In genomic region chr2:188979119-188979729, GRCh38 we compare ENCODE assay signal across 8 cellular contexts. TPM values are rescaled to one million over a fixed set of nuclear protein-coding genes. Genes with fewer than 3 reads are reported as not detected.
DNase-seq lines count a peak whose midpoint lies in the region; ATAC-seq and TF ChIP-seq lines count a peak whose summit lies in the region.

No MANE protein-coding gene starts in this region.

- H3K4me1 Mint-ChIP-seq in activated CD4-positive, alpha-beta T cell treated with anti-CD3 and anti-CD28 coated beads for 36 hours, result peaks cover 16% of the 10 kb centered on the region
- H3K4me1 Mint-ChIP-seq in stimulated activated naive B cell treated with anti-CD40 and anti-IgM and Interleukin-4, amounts not matched to agents 10 μg/mL and 1 μg/mL and 100 μg/mL, for 72 hours, result peaks cover 0 to 6% of the 10 kb centered on the region in 2 donors

- no peaks in the 10 kb centered on the region for H3K9me3 Mint-ChIP-seq in activated CD4-positive, alpha-beta T cell treated with anti-CD3 and anti-CD28 coated beads for 36 hours (ENCODE audit: low read depth)
- H3K9me3 Mint-ChIP-seq in stimulated activated naive B cell treated with anti-CD40 and anti-IgM and Interleukin-4, amounts not matched to agents 10 μg/mL and 1 μg/mL and 100 μg/mL, for 72 hours, result no peaks in the 10 kb centered on the region

- peak overlapping the region; percentile 68 for H3K27ac Mint-ChIP-seq in activated CD4-positive, alpha-beta T cell treated with anti-CD3 and anti-CD28 coated beads for 36 hours
- no peak overlapping the region for H3K27ac Mint-ChIP-seq in stimulated activated naive B cell treated with anti-CD40 and anti-IgM and Interleukin-4, amounts not matched to agents 10 μg/mL and 1 μg/mL and 100 μg/mL, for 72 hours

- CTCF ChIA-PET in activated CD4-positive, alpha-beta T cell treated with anti-CD3 and anti-CD28 coated beads for 36 hours (lab: Charles Lee), result interaction anchor here (0.7 kb wide), 1 partner anchor 13 kb away, joined by 3 read pairs; no protein-coding TSS in a partner anchor

- peaks cover 12% of the 10 kb centered on the region for H3K27me3 Mint-ChIP-seq in activated CD4-positive, alpha-beta T cell treated with anti-CD3 and anti-CD28 coated beads for 36 hours
- no peaks in the 10 kb centered on the region for H3K27me3 Mint-ChIP-seq in stimulated activated naive B cell treated with anti-CD40 and anti-IgM and Interleukin-4, amounts not matched to agents 10 μg/mL and 1 μg/mL and 100 μg/mL, for 72 hours

- no peak for TF ChIP-seq CTCF in cardiac fibroblast (IDR thresholded peaks at IDR 0.05; ENCODE audit: low read depth, low read length)

- intact Hi-C loops in activated CD4-positive, alpha-beta T cell treated with anti-CD3 and anti-CD28 coated beads for 36 hours (cut with DNase I, micrococcal nuclease), result loop anchor here in 1 of 2 experiments (5.0 kb wide), 1 partner anchor 1397 kb away; no protein-coding TSS in a partner anchor

- peak overlapping the region; percentile 49 for H3K4me3 Mint-ChIP-seq in activated CD4-positive, alpha-beta T cell treated with anti-CD3 and anti-CD28 coated beads for 36 hours
- no peak overlapping the region for H3K4me3 Mint-ChIP-seq in stimulated activated naive B cell treated with anti-CD40 and anti-IgM and Interleukin-4, amounts not matched to agents 10 μg/mL and 1 μg/mL and 100 μg/mL, for 72 hours

- no peak for DNase-seq in activated CD4-positive, alpha-beta T cell treated with anti-CD3 and anti-CD28 coated beads for 36 hours
- DNase-seq in activated CD4-positive, alpha-beta T cell treated with anti-CD3 and anti-CD28 coated beads, Interleukin-2, amount 50 U/mL, for 4 hours, result no peak
- DNase-seq in cardiac fibroblast (ENCODE audit: low read depth in 2 of 2) (peak in 1 of 2 donors; percentile 53), glomerular visceral epithelial cell (ENCODE audit: extremely low spot score) (no peak), SHP77 (lab: John Stamatoyannopoulos, UW) (no peak), KBM-7 (no peak)
- DNase-seq in stimulated activated naive B cell treated with anti-CD40 and anti-IgM and Interleukin-4, amounts not matched to agents 10 μg/mL and 1 μg/mL and 100 μg/mL, for 72 hours, result no peak

- POLR2A ChIA-PET in activated CD4-positive, alpha-beta T cell treated with anti-CD3 and anti-CD28 coated beads for 36 hours (lab: Charles Lee), result no interaction called here

- H3K36me3 Mint-ChIP-seq in activated CD4-positive, alpha-beta T cell treated with anti-CD3 and anti-CD28 coated beads for 36 hours (ENCODE audit: low read depth), result no peaks in the 10 kb centered on the region
- H3K36me3 Mint-ChIP-seq in stimulated activated naive B cell treated with anti-CD40 and anti-IgM and Interleukin-4, amounts not matched to agents 10 μg/mL and 1 μg/mL and 100 μg/mL, for 72 hours, result no peaks in the 10 kb centered on the region

- ATAC-seq in activated CD4-positive, alpha-beta T cell treated with anti-CD3 and anti-CD28 coated beads for 36 hours, result peak; percentile 51
- ATAC-seq in HG02943 (IDR thresholded peaks at IDR 0.05; ENCODE audit: low read depth, unreplicated experiment), result peak; percentile 32
- ATAC-seq in stimulated activated naive B cell treated with anti-CD40 and anti-IgM and Interleukin-4, amounts not matched to agents 10 μg/mL and 1 μg/mL and 100 μg/mL, for 72 hours (replicated peaks), result peak; percentile 10 to 34

- peak overlapping the region; percentile 22 to 71 for H3K4me3 ChIP-seq in cardiac fibroblast (replicated peaks in 1 of 2; ENCODE audit: low read depth in 2 of 2, low read length in 2 of 2)

- in situ Hi-C loops in KBM-7 (cut with MboI; ENCODE audit: low pct_unique_long_range_greater_than_20kb, low sequenced_read_pairs), result no loop called here

RNA-seq across cellular contexts. Expression of gene COL3A1, which starts 5.1 kb away (rescaled TPM):
- total RNA-seq in activated CD4-positive, alpha-beta T cell treated with anti-CD3 and anti-CD28 coated beads for 36 hours, result under 1 TPM; 0.05 to 0.12 TPM
